Comparison of ENCODE assay signal across 20 cellular contexts in the genomic region with DNA sequence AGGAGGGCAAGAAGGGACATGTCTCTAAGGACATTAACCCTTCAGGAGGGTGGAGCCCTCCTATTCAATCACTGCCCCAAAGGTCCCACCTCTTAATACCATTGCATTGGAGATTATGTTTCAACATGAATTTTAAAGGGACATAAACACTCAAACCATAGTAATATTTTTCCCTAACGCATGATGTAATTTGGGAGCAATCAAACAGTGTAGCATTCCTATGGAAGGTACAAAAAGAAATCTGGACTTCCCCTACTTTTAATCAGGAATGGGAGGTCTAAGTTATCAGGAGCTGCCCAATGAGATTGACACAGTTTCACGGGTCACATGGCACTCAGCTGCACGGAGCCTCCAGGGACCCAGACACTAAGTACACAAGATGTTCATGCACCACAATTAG.
"Had no signal": no experiment of that assay in that cellular context is flagged by ENCODE, and none has a peak within 500 bp of the region (broad histone marks: within the 10 kb centered on the region; RNA-seq: fewer than 3 reads in every experiment).

No MANE protein-coding gene starts in this region.

- H3K36me3 Mint-ChIP-seq: stimulated activated effector memory CD8-positive, alpha-beta T cell treated with anti-CD3 and anti-CD28 coated beads, Interleukin-12 subunit alpha, Interleukin-12 subunit beta, amount 100 ng/mL, for 72 hours had no signal

- H3K9me3 Mint-ChIP-seq: dendritic cell treated with granulocyte-macrophage colony-stimulating factor and Interleukin-4, amounts not matched to agents 40 ng/mL and 50 ng/mL, for 4 days; stimulated activated effector memory CD8-positive, alpha-beta T cell treated with anti-CD3 and anti-CD28 coated beads, Interleukin-12 subunit alpha, Interleukin-12 subunit beta, amount 100 ng/mL, for 72 hours had no signal

- H3K27me3 ChIP-seq: esophagus squamous epithelium, heart left ventricle, neutrophil, right lobe of liver, tibial artery, upper lobe of left lung, uterus had no signal

- H3K4me3 Mint-ChIP-seq: dendritic cell treated with granulocyte-macrophage colony-stimulating factor and Interleukin-4, amounts not matched to agents 40 ng/mL and 50 ng/mL, for 4 days; naive B cell; nephron; stimulated activated effector memory CD8-positive, alpha-beta T cell treated with anti-CD3 and anti-CD28 coated beads, Interleukin-12 subunit alpha, Interleukin-12 subunit beta, amount 100 ng/mL, for 72 hours; stimulated activated naive CD8-positive, alpha-beta T cell treated with anti-CD3 and anti-CD28 coated beads, Interleukin-15, Interleukin-2, amounts not matched to agents 100 ng/mL and 50 ng/mL, for 24 hours had no signal

- H3K9me3 ChIP-seq: esophagus squamous epithelium, neutrophil, psoas muscle, right lobe of liver, tibial artery, upper lobe of left lung had no signal

- H3K36me3 ChIP-seq: esophagus squamous epithelium, heart left ventricle, neutrophil, right lobe of liver, tibial artery, upper lobe of left lung, uterus had no signal

- ATAC-seq: psoas muscle; right lobe of liver; stimulated activated effector memory CD8-positive, alpha-beta T cell treated with anti-CD3 and anti-CD28 coated beads, Interleukin-12 subunit alpha, Interleukin-12 subunit beta, amount 100 ng/mL, for 72 hours had no signal

- H3K4me3 ChIP-seq: esophagus squamous epithelium, heart left ventricle, psoas muscle, right lobe of liver, tibial artery, upper lobe of left lung, uterus had no signal

- DNase-seq: esophagus squamous epithelium; foreskin melanocyte; heart left ventricle; hippocampal formation; kidney glomerular epithelial cell; mesendoderm; naive B cell; psoas muscle; retina; right lobe of liver; stimulated activated CD4-positive, alpha-beta T cell treated with anti-CD3 and anti-CD28 coated beads, Interleukin-4, amount 100 ng/mL, for 1 hour; stimulated activated CD8-positive, alpha-beta memory T cell treated with anti-CD3 and anti-CD28 coated beads, Interleukin-4, amount 100 ng/mL, for 48 hours; tibial artery; upper lobe of left lung; uterus had no signal

- H3K27me3 Mint-ChIP-seq: dendritic cell treated with granulocyte-macrophage colony-stimulating factor and Interleukin-4, amounts not matched to agents 40 ng/mL and 50 ng/mL, for 4 days; stimulated activated naive CD8-positive, alpha-beta T cell treated with anti-CD3 and anti-CD28 coated beads, Interleukin-15, Interleukin-2, amounts not matched to agents 100 ng/mL and 50 ng/mL, for 24 hours had no signal

- H3K4me1 ChIP-seq: esophagus squamous epithelium, heart left ventricle, psoas muscle, right lobe of liver, tibial artery, upper lobe of left lung, uterus had no signal

- H3K4me1 Mint-ChIP-seq: naive B cell had no signal

- H3K27ac Mint-ChIP-seq: dendritic cell treated with granulocyte-macrophage colony-stimulating factor and Interleukin-4, amounts not matched to agents 40 ng/mL and 50 ng/mL, for 4 days; naive B cell; nephron; stimulated activated effector memory CD8-positive, alpha-beta T cell treated with anti-CD3 and anti-CD28 coated beads, Interleukin-12 subunit alpha, Interleukin-12 subunit beta, amount 100 ng/mL, for 72 hours; stimulated activated naive CD8-positive, alpha-beta T cell treated with anti-CD3 and anti-CD28 coated beads, Interleukin-15, Interleukin-2, amounts not matched to agents 100 ng/mL and 50 ng/mL, for 24 hours had no signal

- H3K27ac ChIP-seq: esophagus squamous epithelium, heart left ventricle, neutrophil, psoas muscle, right lobe of liver, tibial artery, upper lobe of left lung, uterus had no signal
